Comparison of ENCODE assay signal across 23 cellular contexts in genomic region chr9:111831371-111832108, GRCh38.
"Had no signal": no experiment of that assay in that cellular context is flagged by ENCODE, and none has a peak within 500 bp of the region (broad histone marks: within the 10 kb centered on the region; RNA-seq: fewer than 3 reads in every experiment).

No MANE protein-coding gene starts in this region.

- DNase-seq: activated CD4-positive, alpha-beta T cell treated with anti-CD3 and anti-CD28 coated beads for 36 hours; activated CD4-positive, alpha-beta T cell treated with anti-CD3 and anti-CD28 coated beads, Interleukin-2, amount 50 U/mL, for 48 hours; activated naive CD8-positive, alpha-beta T cell treated with anti-CD3 and anti-CD28 coated beads, Interleukin-2, amount 10 ng/mL, durations not matched to agents 7 days and 5 days; activated T-cell treated with anti-CD3 and anti-CD28 coated beads for 4 hours; anterior cingulate cortex; cerebellar nuclear complex; effector CD4-positive, alpha-beta T cell; hippocampal formation; islet precursor cell; stimulated activated CD4-positive, alpha-beta T cell treated with anti-CD3 and anti-CD28 coated beads, Interleukin-12 subunit alpha, Interleukin-12 subunit beta, amount 100 ng/mL, for 4 hours; stimulated activated CD4-positive, alpha-beta T cell treated with anti-CD3 and anti-CD28 coated beads, Interleukin-1b, Interleukin-23, amount 100 ng/mL, for 48 hours; stimulated activated CD8-positive, alpha-beta memory T cell treated with anti-CD3 and anti-CD28 coated beads, Interleukin-4, amount 100 ng/mL, for 48 hours; stimulated activated naive CD4-positive, alpha-beta T cell; SW 1271; T-helper 2 cell; thyroid gland; WERI-Rb-1 had no signal

- H3K27me3 ChIP-seq: neutrophil, thyroid gland had no signal

- H3K36me3 ChIP-seq: neutrophil, thyroid gland, WERI-Rb-1 had no signal

- H2AFZ ChIP-seq: parathyroid adenoma had no signal

- H3K79me2 ChIP-seq: parathyroid adenoma had no signal

- H3K9ac ChIP-seq: parathyroid adenoma had no signal

- H3K4me3 ChIP-seq: lung, thyroid gland had no signal

- H3K4me1 ChIP-seq: parathyroid adenoma, thyroid gland had no signal

- H3K9me3 ChIP-seq: neutrophil, thyroid gland had no signal

- ATAC-seq: left lobe of liver; natural killer cell treated with Interleukin-12 subunit alpha and Interleukin-12 subunit beta and Interleukin-15 and Interleukin-18, amount 100 ng/mL, for 72 hours; sciatic nerve had no signal

- H3K27ac ChIP-seq: neutrophil, parathyroid adenoma, thyroid gland, WERI-Rb-1 had no signal
